Comparison of ENCODE assay signal across 2 cellular contexts in the genomic region with DNA sequence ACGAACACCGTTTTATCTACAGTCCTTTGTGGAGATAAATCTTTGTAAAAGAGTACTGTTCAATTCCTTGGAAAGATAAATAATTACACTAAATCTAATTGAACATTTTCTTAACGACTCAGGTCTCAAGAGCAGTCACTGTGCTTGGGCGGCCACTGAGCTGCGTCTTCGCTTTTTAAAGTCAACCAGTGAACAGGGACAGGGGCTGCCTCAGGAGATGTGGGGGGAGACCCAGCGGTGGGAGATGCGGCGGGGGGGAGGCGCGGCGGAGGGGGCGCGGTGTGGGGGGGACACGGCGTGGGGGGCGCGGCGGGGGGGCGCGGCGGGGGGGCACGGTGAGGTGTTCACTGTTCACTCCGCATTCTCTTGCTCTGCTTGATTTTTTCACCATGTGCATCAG.
TF ChIP-seq lines count a peak whose summit lies in the region.

No MANE protein-coding gene starts in this region.

TF ChIP-seq in SK-N-SH, 30 proteins besides CTCF, POLR2A, EP300 and RAD21 (continued from another document):
- TF ChIP-seq, protein P1, sequence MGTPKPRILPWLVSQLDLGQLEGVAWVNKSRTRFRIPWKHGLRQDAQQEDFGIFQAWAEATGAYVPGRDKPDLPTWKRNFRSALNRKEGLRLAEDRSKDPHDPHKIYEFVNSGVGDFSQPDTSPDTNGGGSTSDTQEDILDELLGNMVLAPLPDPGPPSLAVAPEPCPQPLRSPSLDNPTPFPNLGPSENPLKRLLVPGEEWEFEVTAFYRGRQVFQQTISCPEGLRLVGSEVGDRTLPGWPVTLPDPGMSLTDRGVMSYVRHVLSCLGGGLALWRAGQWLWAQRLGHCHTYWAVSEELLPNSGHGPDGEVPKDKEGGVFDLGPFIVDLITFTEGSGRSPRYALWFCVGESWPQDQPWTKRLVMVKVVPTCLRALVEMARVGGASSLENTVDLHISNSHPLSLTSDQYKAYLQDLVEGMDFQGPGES (IDR thresholded peaks at IDR 0.05; ENCODE audit: low read depth, low read length): no peak
- TF ChIP-seq RFX5 (IDR thresholded peaks at IDR 0.05; ENCODE audit: low read length) (no peak), NRF1 (IDR thresholded peaks at IDR 0.05; ENCODE audit: low read depth, low read length) (no peak), MEF2A (IDR thresholded peaks at IDR 0.05; ENCODE audit: borderline replicate concordance, low read depth) (no peak), TEAD4 (IDR thresholded peaks at IDR 0.05; ENCODE audit: borderline replicate concordance, insufficient read depth) (no peak), NFIC (IDR thresholded peaks at IDR 0.05; ENCODE audit: borderline replicate concordance) (no peak), SIN3A (IDR thresholded peaks at IDR 0.05; ENCODE audit: borderline replicate concordance, low read depth, low read length) (no peak)
- TF ChIP-seq, protein P2, sequence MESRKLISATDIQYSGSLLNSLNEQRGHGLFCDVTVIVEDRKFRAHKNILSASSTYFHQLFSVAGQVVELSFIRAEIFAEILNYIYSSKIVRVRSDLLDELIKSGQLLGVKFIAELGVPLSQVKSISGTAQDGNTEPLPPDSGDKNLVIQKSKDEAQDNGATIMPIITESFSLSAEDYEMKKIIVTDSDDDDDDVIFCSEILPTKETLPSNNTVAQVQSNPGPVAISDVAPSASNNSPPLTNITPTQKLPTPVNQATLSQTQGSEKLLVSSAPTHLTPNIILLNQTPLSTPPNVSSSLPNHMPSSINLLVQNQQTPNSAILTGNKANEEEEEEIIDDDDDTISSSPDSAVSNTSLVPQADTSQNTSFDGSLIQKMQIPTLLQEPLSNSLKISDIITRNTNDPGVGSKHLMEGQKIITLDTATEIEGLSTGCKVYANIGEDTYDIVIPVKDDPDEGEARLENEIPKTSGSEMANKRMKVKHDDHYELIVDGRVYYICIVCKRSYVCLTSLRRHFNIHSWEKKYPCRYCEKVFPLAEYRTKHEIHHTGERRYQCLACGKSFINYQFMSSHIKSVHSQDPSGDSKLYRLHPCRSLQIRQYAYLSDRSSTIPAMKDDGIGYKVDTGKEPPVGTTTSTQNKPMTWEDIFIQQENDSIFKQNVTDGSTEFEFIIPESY (IDR thresholded peaks at IDR 0.05; ENCODE audit: borderline replicate concordance, low read depth): no peak

TF ChIP-seq in SK-N-SH treated with all-trans-retinoic acid at 6 μM for 48 hours, 23 proteins besides CTCF, POLR2A, EP300 and RAD21 (continued from another document):
- TF ChIP-seq, protein P3, sequence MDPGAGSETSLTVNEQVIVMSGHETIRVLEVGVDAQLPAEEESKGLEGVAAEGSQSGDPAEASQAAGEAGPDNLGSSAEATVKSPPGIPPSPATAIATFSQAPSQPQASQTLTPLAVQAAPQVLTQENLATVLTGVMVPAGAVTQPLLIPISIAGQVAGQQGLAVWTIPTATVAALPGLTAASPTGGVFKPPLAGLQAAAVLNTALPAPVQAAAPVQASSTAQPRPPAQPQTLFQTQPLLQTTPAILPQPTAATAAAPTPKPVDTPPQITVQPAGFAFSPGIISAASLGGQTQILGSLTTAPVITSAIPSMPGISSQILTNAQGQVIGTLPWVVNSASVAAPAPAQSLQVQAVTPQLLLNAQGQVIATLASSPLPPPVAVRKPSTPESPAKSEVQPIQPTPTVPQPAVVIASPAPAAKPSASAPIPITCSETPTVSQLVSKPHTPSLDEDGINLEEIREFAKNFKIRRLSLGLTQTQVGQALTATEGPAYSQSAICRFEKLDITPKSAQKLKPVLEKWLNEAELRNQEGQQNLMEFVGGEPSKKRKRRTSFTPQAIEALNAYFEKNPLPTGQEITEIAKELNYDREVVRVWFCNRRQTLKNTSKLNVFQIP (CRISPR knock-in tag; IDR thresholded peaks at IDR 0.05; ENCODE audit: borderline replicate concordance, low read depth): no peak
- no peak for TF ChIP-seq ZNF70 (CRISPR knock-in tag; IDR thresholded peaks at IDR 0.05)
- no peak for TF ChIP-seq ARNTL (CRISPR knock-in tag; IDR thresholded peaks at IDR 0.05; ENCODE audit: borderline replicate concordance, low read depth)
- no peak for TF ChIP-seq ESRRG (CRISPR knock-in tag; IDR thresholded peaks at IDR 0.05)
- TF ChIP-seq SNAI2 (CRISPR knock-in tag; IDR thresholded peaks at IDR 0.05): no peak
- no peak for TF ChIP-seq ZC3H10 (CRISPR knock-in tag; IDR thresholded peaks at IDR 0.05)
- TF ChIP-seq TCF4 (CRISPR knock-in tag; IDR thresholded peaks at IDR 0.05; ENCODE audit: borderline replicate concordance): no peak
TF ChIP-seq in SK-N-SH treated with all-trans-retinoic acid at 6 μM for 48 hours: peak in this region for 0.
